Comparison of ENCODE assay signal across 32 cellular contexts in the genomic region with DNA sequence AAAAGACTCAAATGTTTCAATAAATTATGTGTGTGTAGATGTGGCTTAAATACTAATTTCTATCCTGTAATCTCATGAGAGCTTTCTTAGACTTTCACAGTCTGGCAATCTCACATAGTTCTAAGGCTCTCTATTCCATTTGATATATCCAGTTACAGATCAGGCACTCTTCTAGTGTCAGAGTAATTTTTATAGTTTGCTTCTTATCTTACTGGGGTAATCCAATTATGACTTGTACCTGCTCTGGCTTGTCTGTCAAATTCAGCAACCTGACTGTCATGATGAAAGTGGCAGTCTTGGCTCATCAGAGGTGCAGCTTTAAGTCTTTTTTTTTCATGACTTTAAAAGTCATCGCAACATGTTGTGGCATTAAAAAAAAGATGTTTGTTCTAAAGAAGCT.
"Had no signal": no experiment of that assay in that cellular context is flagged by ENCODE, and none has a peak within 500 bp of the region (broad histone marks: within the 10 kb centered on the region; RNA-seq: fewer than 3 reads in every experiment).

No MANE protein-coding gene starts in this region.

- H3K27me3 ChIP-seq: brain microvascular endothelial cell, cardiac muscle cell, colonic mucosa, esophagus muscularis mucosa, foreskin keratinocyte, gastrocnemius medialis, heart right ventricle, hepatocyte had no signal

- ATAC-seq: activated CD4-positive, CD25-positive, alpha-beta regulatory T cell treated with anti-CD3 and anti-CD28 coated beads, Interleukin-2, amount 50 U/mL, for 24 hours; activated CD8-positive, alpha-beta T cell treated with anti-CD3 and anti-CD28 coated beads for 36 hours; activated T-cell treated with anti-CD3 and anti-CD28 coated beads, Interleukin-2, amount 50 U/mL, for 4 hours; activated T-helper 17 cell treated with anti-CD3 and anti-CD28 coated beads, Interleukin-2, amount 50 U/mL, for 72 hours; foreskin keratinocyte; gastrocnemius medialis; heart right ventricle; T-helper 17 cell had no signal

- H3K9me3 ChIP-seq: colonic mucosa, gastrocnemius medialis had no signal

- H3K4me1 ChIP-seq: colonic mucosa, esophagus muscularis mucosa, gastrocnemius medialis, heart right ventricle had no signal

- H3K27ac ChIP-seq: brain microvascular endothelial cell, cardiac muscle cell, colonic mucosa, esophagus muscularis mucosa, foreskin keratinocyte, gastrocnemius medialis, heart right ventricle, hepatocyte, WERI-Rb-1 had no signal

- DNase-seq: activated B cell treated with CpG ODN at 0.5 μM for 24 hours; activated CD4-positive, alpha-beta T cell treated with anti-CD3 and anti-CD28 coated beads for 48 hours; activated CD4-positive, alpha-beta T cell treated with anti-CD3 and anti-CD28 coated beads, Interleukin-2, amount 50 U/mL, for 1 hour; activated CD4-positive, alpha-beta T cell treated with anti-CD3 and anti-CD28 coated beads, Interleukin-2, amount 50 U/mL, for 48 hours; activated CD8-positive, alpha-beta memory T cell treated with anti-CD3 and anti-CD28 coated beads for 24 hours; activated CD8-positive, alpha-beta T cell treated with anti-CD3 and anti-CD28 coated beads for 36 hours; activated effector memory CD4-positive, alpha-beta T cell treated with Interleukin-2 at 50 U/mL for 16 hours; activated gamma-delta T cell treated with Interleukin-2 at 50 U/mL for 16 hours; activated naive CD4-positive, alpha-beta T cell treated with anti-CD3 and anti-CD28 coated beads, Interleukin-2, amount 50 U/mL, for 16 hours; activated naive CD4-positive, alpha-beta T cell treated with Interleukin-2 at 50 U/mL for 16 hours; activated T-cell treated with anti-CD3 and anti-CD28 coated beads, Interleukin-2, amount 50 U/mL, for 4 hours; amniotic stem cell; anterior cingulate cortex; brain microvascular endothelial cell; central memory CD4-positive, alpha-beta T cell; cerebellar nuclear complex; colonic mucosa; effector CD8-positive, alpha-beta T cell; erythroblast; gastrocnemius medialis; heart right ventricle; T-helper 17 cell; T1000; WERI-Rb-1 had no signal

- H3K36me3 ChIP-seq: brain microvascular endothelial cell, cardiac muscle cell, colonic mucosa, esophagus muscularis mucosa, gastrocnemius medialis, heart right ventricle, WERI-Rb-1 had no signal

- FAIRE-seq: astrocyte, endometrium had no signal

- H3K4me3 ChIP-seq: cardiac muscle cell, colonic mucosa, esophagus muscularis mucosa, gastrocnemius medialis, heart right ventricle, hepatocyte had no signal
